Comparison of ENCODE assay signal across 2 cellular contexts in the genomic region with DNA sequence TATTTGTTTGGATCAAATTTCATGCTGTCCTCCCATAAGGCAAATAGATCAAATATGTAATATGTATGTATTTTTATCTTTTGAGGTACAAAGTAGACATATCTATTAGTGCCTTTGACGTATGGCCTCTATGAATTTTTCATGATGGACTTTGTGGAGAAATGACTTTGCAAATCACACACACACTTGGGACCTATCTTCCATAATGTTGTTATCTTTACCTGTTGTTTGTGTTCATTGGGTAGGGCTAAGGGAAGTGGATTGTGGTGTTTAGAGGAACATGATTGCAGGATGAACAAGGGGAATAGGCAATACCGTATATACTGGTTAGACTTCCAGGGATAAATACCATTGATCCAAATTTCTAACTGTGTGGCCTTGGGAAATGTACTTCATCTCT.
TF ChIP-seq lines count a peak whose summit lies in the region.

No MANE protein-coding gene starts in this region.

TF ChIP-seq in SK-N-SH, 30 proteins besides CTCF, POLR2A, EP300 and RAD21 (continued from another document):
- TF ChIP-seq, protein P1, sequence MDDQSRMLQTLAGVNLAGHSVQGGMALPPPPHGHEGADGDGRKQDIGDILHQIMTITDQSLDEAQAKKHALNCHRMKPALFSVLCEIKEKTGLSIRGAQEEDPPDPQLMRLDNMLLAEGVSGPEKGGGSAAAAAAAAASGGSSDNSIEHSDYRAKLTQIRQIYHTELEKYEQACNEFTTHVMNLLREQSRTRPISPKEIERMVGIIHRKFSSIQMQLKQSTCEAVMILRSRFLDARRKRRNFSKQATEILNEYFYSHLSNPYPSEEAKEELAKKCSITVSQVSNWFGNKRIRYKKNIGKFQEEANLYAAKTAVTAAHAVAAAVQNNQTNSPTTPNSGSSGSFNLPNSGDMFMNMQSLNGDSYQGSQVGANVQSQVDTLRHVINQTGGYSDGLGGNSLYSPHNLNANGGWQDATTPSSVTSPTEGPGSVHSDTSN (IDR thresholded peaks at IDR 0.05), result no peak
- TF ChIP-seq RXRA (IDR thresholded peaks at IDR 0.05; ENCODE audit: borderline replicate concordance, low read depth) (no peak), FOXJ3 (CRISPR knock-in tag; IDR thresholded peaks at IDR 0.05) (no peak), CHD2 (IDR thresholded peaks at IDR 0.05; ENCODE audit: low read length, partially characterized antibody) (no peak), MEF2A (IDR thresholded peaks at IDR 0.05; ENCODE audit: borderline replicate concordance, low read depth) (no peak)
TF ChIP-seq in SK-N-SH: peak in this region for 0.

TF ChIP-seq in SK-N-SH treated with all-trans-retinoic acid at 6 μM for 48 hours, 23 proteins besides CTCF, POLR2A, EP300 and RAD21 (continued from another document):
- TF ChIP-seq ZC3H10 (CRISPR knock-in tag; IDR thresholded peaks at IDR 0.05), result no peak
